25 cellular contexts compared by ENCODE assay signal in genomic region chr19:31334849-31335624, GRCh38. TPM values are rescaled to one million over a fixed set of nuclear protein-coding genes. Genes with fewer than 3 reads are reported as not detected.
A peak's percentile ranks its signal among the peaks of the same experiment; 100 is the strongest.
DNase-seq lines count a peak whose midpoint lies in the region; ATAC-seq and TF ChIP-seq lines count a peak whose summit lies in the region.
"Had no signal": no experiment of that assay in that cellular context is flagged by ENCODE, and none has a peak within 500 bp of the region (broad histone marks: within the 10 kb centered on the region; RNA-seq: fewer than 3 reads in every experiment).

No MANE protein-coding gene starts in this region.

- H3K4me3 Mint-ChIP-seq in chondrocyte (ENCODE audit: unreplicated experiment): no peak overlapping the region
- H3K4me3 Mint-ChIP-seq: activated CD4-positive, alpha-beta T cell treated with anti-CD3 and anti-CD28 coated beads, Interleukin-2, amount 10 ng/mL, durations not matched to agents 7 days and 5 days; CD4-positive, alpha-beta memory T cell; effector memory CD8-positive, alpha-beta T cell; naive B cell had no signal

- H3K9me3 Mint-ChIP-seq in chondrocyte (ENCODE audit: low read depth): no peaks in the 10 kb centered on the region
- H3K9me3 Mint-ChIP-seq: activated CD4-positive, alpha-beta T cell treated with anti-CD3 and anti-CD28 coated beads, Interleukin-2, amount 10 ng/mL, durations not matched to agents 7 days and 5 days; effector memory CD8-positive, alpha-beta T cell had no signal

- peaks cover 13 to 46% (median 36%) of the 10 kb centered on the region in 3 donors for H3K4me1 ChIP-seq in esophagus squamous epithelium
- H3K4me1 ChIP-seq: pancreas had no signal

- H3K36me3 Mint-ChIP-seq in chondrocyte (ENCODE audit: low read depth): peaks cover 2% of the 10 kb centered on the region
- H3K36me3 Mint-ChIP-seq: CD4-positive, alpha-beta memory T cell; naive B cell had no signal

- peak; percentile 36 for DNase-seq in Daoy (ENCODE audit: low read depth)
- DNase-seq in NCI-H226: peak; percentile 53
- DNase-seq in epithelial cell of prostate (ENCODE audit: low read depth, low spot score): no peak
- DNase-seq in sciatic nerve (ENCODE audit: low spot score): peak; percentile 55
- DNase-seq in chondrocyte (ENCODE audit: low spot score): no peak
- no peak for DNase-seq in activated naive CD4-positive, alpha-beta T cell (lab: John Stamatoyannopoulos, UW)
- DNase-seq in esophagus squamous epithelium (lab: John Stamatoyannopoulos, UW): no peak
- DNase-seq: activated CD4-positive, alpha-beta T cell treated with anti-CD3 and anti-CD28 coated beads, Interleukin-2, amount 10 ng/mL, durations not matched to agents 7 days and 5 days; activated gamma-delta T cell treated with Interleukin-2 at 50 U/mL for 16 hours; amygdala; CD4-positive, alpha-beta memory T cell; DMS153; effector memory CD8-positive, alpha-beta T cell; hippocampal formation; islet precursor cell; KBM-7; naive B cell; NCI-H2029 treated with DMSO at 0.1 percent for 48 hours; NCI-H510A treated with DMSO at 0.1 percent for 48 hours; pancreas; Right ventricle myocardium superior; stimulated activated CD4-positive, alpha-beta T cell treated with anti-CD3 and anti-CD28 coated beads, Interleukin-1b, Interleukin-23, amount 100 ng/mL, for 48 hours had no signal

- no peak overlapping the region for H3K4me3 ChIP-seq in esophagus squamous epithelium
- H3K4me3 ChIP-seq: lung, pancreas, vagina had no signal

- H3K27ac Mint-ChIP-seq in chondrocyte (ENCODE audit: unreplicated experiment): no peak overlapping the region
- H3K27ac Mint-ChIP-seq: activated CD4-positive, alpha-beta T cell treated with anti-CD3 and anti-CD28 coated beads, Interleukin-2, amount 10 ng/mL, durations not matched to agents 7 days and 5 days; effector memory CD8-positive, alpha-beta T cell; naive B cell had no signal

- peaks cover 66% of the 10 kb centered on the region for H3K4me1 Mint-ChIP-seq in chondrocyte (ENCODE audit: low read depth)

- 82 to 93% methylated on average over 5 to 12 of the region's 12 CpGs for WGBS in esophagus squamous epithelium, 2 donors

- H3K9me3 ChIP-seq in esophagus squamous epithelium: no peaks in the 10 kb centered on the region
- H3K9me3 ChIP-seq: pancreas, vagina had no signal

- ATAC-seq in sciatic nerve (no peak), GM19351 (IDR thresholded peaks at IDR 0.05; ENCODE audit: unreplicated experiment) (no peak)
- ATAC-seq: effector memory CD8-positive, alpha-beta T cell; pancreas had no signal

- H3K27me3 Mint-ChIP-seq in chondrocyte (ENCODE audit: low read depth): no peaks in the 10 kb centered on the region

- no peaks in the 10 kb centered on the region for H3K36me3 ChIP-seq in esophagus squamous epithelium
- H3K36me3 ChIP-seq: pancreas, vagina had no signal

- intact Hi-C loops in sciatic nerve (cut with DNase I): no loop called here
- intact Hi-C loops in esophagus squamous epithelium (cut with DNase I): no loop called here

- TF ChIP-seq CTCF in chondrocyte (IDR thresholded peaks at IDR 0.05): no peak
- no peak for TF ChIP-seq CTCF in esophagus squamous epithelium (IDR thresholded peaks at IDR 0.05)

- H3K27ac ChIP-seq in epithelial cell of prostate (peak overlapping the region; percentile 70), esophagus squamous epithelium (no peak overlapping the region)
- H3K27ac ChIP-seq: pancreas, vagina had no signal

- TF ChIP-seq POLR2A in esophagus squamous epithelium (IDR thresholded peaks at IDR 0.05): no peak

- no peaks in the 10 kb centered on the region for H3K27me3 ChIP-seq in esophagus squamous epithelium
- H3K27me3 ChIP-seq: pancreas, vagina had no signal

RNA-seq across cellular contexts. Expression of gene TSHZ3, which starts 14.2 kb away (rescaled TPM):
- total RNA-seq in Daoy (2014; rRNA removed; shearing (Covaris generic)): 1.8 and 2.9 TPM in 2 replicates
- total RNA-seq in sciatic nerve: 32.8 TPM
- 15.3 to 23.3 TPM (median 17.0 TPM) in 3 replicates for total RNA-seq in chondrocyte
- 1 to 10 TPM in 3 of 4 donors, under 1 TPM in 1; 0.19 to 5.3 (median 1.9) TPM for total RNA-seq in esophagus squamous epithelium

Comparison
In these comparisons a context has a peak if more than half of its experiments do, and no peak if none do; other contexts are left out.
1. DNase-seq: peak in Daoy (single experiment), NCI-H226 (single experiment) and sciatic nerve (single experiment); none in epithelial cell of prostate (single experiment), chondrocyte (single experiment), activated naive CD4-positive, alpha-beta T cell (0 of 4) and esophagus squamous epithelium (single experiment).